In genomic region chr2:123976249-123976648, GRCh38 we compare ENCODE assay signal across 38 cellular contexts. TPM values are rescaled to one million over a fixed set of nuclear protein-coding genes. Genes with fewer than 3 reads are reported as not detected.
"Had no signal": no experiment of that assay in that cellular context is flagged by ENCODE, and none has a peak within 500 bp of the region (broad histone marks: within the 10 kb centered on the region; RNA-seq: fewer than 3 reads in every experiment).

No MANE protein-coding gene starts in this region.

- H3K27me3 ChIP-seq: MG63 had no signal

- H3K36me3 ChIP-seq: MG63 had no signal

- H3K9me3 ChIP-seq: MG63 had no signal

- H3K4me3 ChIP-seq: MG63 had no signal

- DNase-seq: Karpas-422, Kasumi-1, MG63, MM.1S, MV-4-11, NCI-H1048, NCI-H1092, NCI-H1092 treated with DMSO at 0.1 percent for 48 hours, NCI-H1105, NCI-H1105 treated with DMSO at 0.1 percent for 48 hours, NCI-H1417, NCI-H1417 treated with DMSO at 0.1 percent for 48 hours, NCI-H1436, NCI-H1436 treated with DMSO at 0.1 percent for 48 hours, NCI-H146, NCI-H1694, NCI-H1694 treated with DMSO at 0.1 percent for 48 hours, NCI-H187, NCI-H187 treated with DMSO at 0.1 percent for 48 hours, NCI-H1930, NCI-H2029, NCI-H2029 treated with DMSO at 0.1 percent for 48 hours, NCI-H2081, NCI-H2081 treated with DMSO at 0.1 percent for 48 hours, NCI-H2107, NCI-H2171, NCI-H2171 treated with DMSO at 0.1 percent for 48 hours, NCI-H2227 treated with DMSO at 0.1 percent for 48 hours, NCI-H226, NCI-H345, NCI-H446, NCI-H446 treated with DMSO at 0.1 percent for 48 hours, NCI-H510A, NCI-H510A treated with DMSO at 0.1 percent for 48 hours, NCI-H524 had no signal

RNA-seq across cellular contexts. Expression of gene CNTNAP5, which starts 48.8 kb away (rescaled TPM):
- total RNA-seq: LHCN-M2, MCF 10A, NCI-H460 had no signal
